In the genomic region with DNA sequence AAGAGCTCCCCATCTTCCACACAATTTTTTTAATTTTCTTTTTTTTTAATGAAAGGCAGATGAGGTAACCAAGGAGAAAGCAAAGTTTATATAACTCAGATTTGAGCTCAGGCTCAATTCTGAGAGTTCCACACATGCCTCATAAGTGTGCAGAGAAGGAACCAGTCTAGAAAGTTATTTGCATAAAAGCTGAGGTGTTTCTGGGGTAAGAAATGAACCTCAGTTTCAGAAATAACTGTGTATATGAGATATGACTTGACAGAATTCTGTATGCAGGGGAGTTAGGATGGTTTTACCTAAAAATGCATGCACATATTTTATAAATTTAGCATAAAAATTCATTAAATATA, we compare ENCODE assay signal across 14 cellular contexts. TPM values are rescaled to one million over a fixed set of nuclear protein-coding genes. Genes with fewer than 3 reads are reported as not detected.
DNase-seq lines count a peak whose midpoint lies in the region; ATAC-seq, FAIRE-seq and TF ChIP-seq lines count a peak whose summit lies in the region.
"Had no signal": no experiment of that assay in that cellular context is flagged by ENCODE, and none has a peak within 500 bp of the region (broad histone marks: within the 10 kb centered on the region; RNA-seq: fewer than 3 reads in every experiment).

No MANE protein-coding gene starts in this region.

- TF ChIP-seq CTCF in GM20000 (IDR thresholded peaks at IDR 0.05; ENCODE audit: extremely low read depth, missing control alignments) (no peak), kidney (IDR thresholded peaks at IDR 0.05; ENCODE audit: borderline replicate concordance, extremely low read depth, insufficient read depth) (no peak)

- H3K27me3 Mint-ChIP-seq in activated naive CD8-positive, alpha-beta T cell treated with anti-CD3 and anti-CD28 coated beads for 36 hours, result no peaks in the 10 kb centered on the region

- no peaks in the 10 kb centered on the region for H3K9me3 Mint-ChIP-seq in activated naive CD8-positive, alpha-beta T cell treated with anti-CD3 and anti-CD28 coated beads for 36 hours

- peak; percentile 40 for DNase-seq in GM20000 (ENCODE audit: low spot score)
- DNase-seq in activated naive CD8-positive, alpha-beta T cell treated with anti-CD3 and anti-CD28 coated beads for 36 hours, result no peak
- DNase-seq in MG63, result no peak
- no peak for DNase-seq in G401 (ENCODE audit: low spot score)
- DNase-seq in RKO (ENCODE audit: low spot score), result no peak
- DNase-seq in kidney, result no peak
- DNase-seq: glutamatergic neuron, NCI-H1105 treated with DMSO at 0.1 percent for 48 hours, SHP77, sigmoid colon had no signal

- no peaks in the 10 kb centered on the region for H3K4me1 ChIP-seq in kidney (ENCODE audit: control insufficient read depth in 1 of 2, insufficient read depth in 1 of 2, low read depth in 1 of 2, low read length in 2 of 2)
- H3K4me1 ChIP-seq: sigmoid colon had no signal

- no peak overlapping the region for H3K4me3 Mint-ChIP-seq in activated naive CD8-positive, alpha-beta T cell treated with anti-CD3 and anti-CD28 coated beads for 36 hours

- no peak overlapping the region for H3K27ac ChIP-seq in kidney (ENCODE audit: low read depth in 2 of 2, low read length in 2 of 2)
- H3K27ac ChIP-seq: sigmoid colon had no signal

- H3K9me3 ChIP-seq in MG63, result no peaks in the 10 kb centered on the region
- no peaks in the 10 kb centered on the region for H3K9me3 ChIP-seq in kidney (ENCODE audit: control insufficient read depth in 1 of 2, low read length in 2 of 2)
- H3K9me3 ChIP-seq: sigmoid colon had no signal

- ATAC-seq in GM18519 (IDR thresholded peaks at IDR 0.05; ENCODE audit: low FRiP score, unreplicated experiment) (peak; percentile 98), HG03025 (IDR thresholded peaks at IDR 0.05; ENCODE audit: low FRiP score, unreplicated experiment) (peak; percentile 98)

- intact Hi-C loops in kidney (cut with DNase I), result no loop called here

- peak overlapping the region; percentile 6 for H3K27ac Mint-ChIP-seq in activated naive CD8-positive, alpha-beta T cell treated with anti-CD3 and anti-CD28 coated beads for 36 hours

- no peaks in the 10 kb centered on the region for H3K27me3 ChIP-seq in MG63
- H3K27me3 ChIP-seq: sigmoid colon had no signal

- H3K36me3 ChIP-seq in MG63 (no peaks in the 10 kb centered on the region), kidney (ENCODE audit: control insufficient read depth in 1 of 2, insufficient read depth in 2 of 2, low read length in 2 of 2) (no peaks in the 10 kb centered on the region)
- H3K36me3 ChIP-seq: sigmoid colon had no signal

- no peaks in the 10 kb centered on the region for H3K36me3 Mint-ChIP-seq in activated naive CD8-positive, alpha-beta T cell treated with anti-CD3 and anti-CD28 coated beads for 36 hours

- no peak for FAIRE-seq in kidney (lab: Jason Lieb, UNC)
- FAIRE-seq: colon, D721Med had no signal

- peaks cover 15% of the 10 kb centered on the region for H3K4me1 Mint-ChIP-seq in activated naive CD8-positive, alpha-beta T cell treated with anti-CD3 and anti-CD28 coated beads for 36 hours

- H3K4me3 ChIP-seq in MG63, result no peak overlapping the region
- no peak overlapping the region for H3K4me3 ChIP-seq in kidney (ENCODE audit: low read length in 2 of 2)
- H3K4me3 ChIP-seq: sigmoid colon had no signal

- H3K9ac ChIP-seq in kidney (ENCODE audit: low read length in 2 of 2), result no peak overlapping the region

- in situ Hi-C loops in G401 (cut with HindIII; ENCODE audit: low sequenced_read_pairs), result no loop called here

RNA-seq across cellular contexts. Expression of gene DTHD1, which starts 51.3 kb away (rescaled TPM):
- under 1 TPM; 0.08 to 0.12 TPM for total RNA-seq in activated naive CD8-positive, alpha-beta T cell treated with anti-CD3 and anti-CD28 coated beads for 36 hours
- total RNA-seq in MG63 (2014; rRNA removed; shearing (Covaris generic); ENCODE audit: low replicate concordance), result not detected in 2 replicates
- total RNA-seq in G401 (2014; rRNA removed; shearing (Covaris generic)), result not detected in 2 replicates
- 1.4 TPM for total RNA-seq in kidney
- polyA plus RNA-seq in kidney (ENCODE audit: insufficient read depth, low read depth, low replicate concordance), result not detected
